In genomic region chr10:60377955-60378354, GRCh38 we compare ENCODE assay signal across 20 cellular contexts. TPM values are rescaled to one million over a fixed set of nuclear protein-coding genes. Genes with fewer than 3 reads are reported as not detected.
DNase-seq lines count a peak whose midpoint lies in the region; ATAC-seq, FAIRE-seq and TF ChIP-seq lines count a peak whose summit lies in the region.
"Had no signal": no experiment of that assay in that cellular context is flagged by ENCODE, and none has a peak within 500 bp of the region (broad histone marks: within the 10 kb centered on the region; RNA-seq: fewer than 3 reads in every experiment).

No MANE protein-coding gene starts in this region.

- H3K27ac ChIP-seq in PC-3 (ENCODE audit: low read length) (no peak overlapping the region), endothelial cell of umbilical vein (ENCODE audit: insufficient read depth, low read depth, low read length) (no peak overlapping the region), esophagus muscularis mucosa (replicated peaks in 1 of 4) (no peak overlapping the region)
- no peak overlapping the region for H3K27ac ChIP-seq in CD4-positive, alpha-beta T cell (ENCODE audit: low read depth, low read length)

- ATAC-seq in PC-3 (no peak), HG03045 (IDR thresholded peaks at IDR 0.05; ENCODE audit: unreplicated experiment) (no peak)
- no peak for ATAC-seq in CD4-positive, alpha-beta T cell (ENCODE audit: poor library complexity)
- ATAC-seq: activated CD4-positive, CD25-positive, alpha-beta regulatory T cell treated with anti-CD3 and anti-CD28 coated beads, Interleukin-2, amount 50 U/mL, for 24 hours; activated CD8-positive, alpha-beta memory T cell treated with anti-CD3 and anti-CD28 coated beads, Interleukin-2, amount 10 ng/mL, durations not matched to agents 7 days and 5 days; natural killer cell treated with Interleukin-12 subunit alpha and Interleukin-12 subunit beta and Interleukin-15 and Interleukin-18, amount 100 ng/mL, for 72 hours had no signal

- no peaks in the 10 kb centered on the region for H3K9me3 Mint-ChIP-seq in CD4-positive, alpha-beta T cell
- H3K9me3 Mint-ChIP-seq: activated T-helper 2 cell treated with anti-CD3 and anti-CD28 coated beads, Interferon-gamma antibody, Interleukin-2, Interleukin-4, amounts not matched to agents 10 μg/mL and 5 μg/mL and 100 μg/mL, durations not matched to agents 14 hours and 24 hours and 36 hours; natural killer cell treated with Interleukin-12 subunit alpha and Interleukin-12 subunit beta and Interleukin-15 and Interleukin-18, amount 100 ng/mL, for 72 hours had no signal

- no peaks in the 10 kb centered on the region for H3K9me1 ChIP-seq in endothelial cell of umbilical vein (replicated peaks; ENCODE audit: control insufficient read depth, extremely low read depth, insufficient read depth, low read length)

- TF ChIP-seq CTCF in PC-3 (conservative IDR thresholded peaks at IDR 0.05; ENCODE audit: low read depth, low read length), result no peak
- TF ChIP-seq CTCF in endothelial cell of umbilical vein (IDR thresholded peaks at IDR 0.05; ENCODE audit: extremely low read depth in 1 of 2, insufficient read depth in 1 of 2, low read depth in 1 of 2, low read length in 2 of 2), result no peak
- no peak for TF ChIP-seq CTCF in esophagus muscularis mucosa (IDR thresholded peaks at IDR 0.05)
- TF ChIP-seq CTCF in CD4-positive, alpha-beta T cell (IDR thresholded peaks at IDR 0.05), result no peak

- H4K20me1 ChIP-seq in PC-3 (ENCODE audit: low read length) (no peaks in the 10 kb centered on the region), endothelial cell of umbilical vein (replicated peaks; ENCODE audit: control insufficient read depth, extremely low read depth, insufficient read depth, low read length) (no peaks in the 10 kb centered on the region)

- H3K4me3 Mint-ChIP-seq in CD4-positive, alpha-beta T cell, result no peak overlapping the region
- H3K4me3 Mint-ChIP-seq: activated CD8-positive, alpha-beta memory T cell treated with anti-CD3 and anti-CD28 coated beads, Interleukin-2, amount 10 ng/mL, durations not matched to agents 7 days and 5 days; natural killer cell treated with Interleukin-12 subunit alpha and Interleukin-12 subunit beta and Interleukin-15 and Interleukin-18, amount 100 ng/mL, for 72 hours had no signal

- no peaks in the 10 kb centered on the region for H3K27me3 Mint-ChIP-seq in CD4-positive, alpha-beta T cell
- H3K27me3 Mint-ChIP-seq: activated CD8-positive, alpha-beta memory T cell treated with anti-CD3 and anti-CD28 coated beads, Interleukin-2, amount 10 ng/mL, durations not matched to agents 7 days and 5 days; natural killer cell treated with Interleukin-12 subunit alpha and Interleukin-12 subunit beta and Interleukin-15 and Interleukin-18, amount 100 ng/mL, for 72 hours; progenitor cell of endocrine pancreas had no signal

- H3K4me1 ChIP-seq in PC-3 (ENCODE audit: insufficient read depth, low read length), result peaks cover 35% of the 10 kb centered on the region
- no peaks in the 10 kb centered on the region for H3K4me1 ChIP-seq in endothelial cell of umbilical vein (ENCODE audit: control insufficient read depth, extremely low read depth, insufficient read depth, low read length)
- peaks cover 14% of the 10 kb centered on the region for H3K4me1 ChIP-seq in skeletal muscle satellite cell (ENCODE audit: control insufficient read depth, insufficient read depth, low read length)
- no peaks in the 10 kb centered on the region for H3K4me1 ChIP-seq in esophagus muscularis mucosa

- H3K36me3 Mint-ChIP-seq in CD4-positive, alpha-beta T cell (ENCODE audit: low read depth), result peaks cover 9% of the 10 kb centered on the region
- H3K36me3 Mint-ChIP-seq: activated CD8-positive, alpha-beta memory T cell treated with anti-CD3 and anti-CD28 coated beads, Interleukin-2, amount 10 ng/mL, durations not matched to agents 7 days and 5 days had no signal

- H3K9me3 ChIP-seq in PC-3 (ENCODE audit: low read length) (no peaks in the 10 kb centered on the region), endothelial cell of umbilical vein (replicated peaks; ENCODE audit: control insufficient read depth, insufficient read depth, low read length) (no peaks in the 10 kb centered on the region), skeletal muscle satellite cell (replicated peaks; ENCODE audit: low read length) (no peaks in the 10 kb centered on the region), esophagus muscularis mucosa (no peaks in the 10 kb centered on the region)
- H3K9me3 ChIP-seq in CD4-positive, alpha-beta T cell (ENCODE audit: control insufficient read depth, low read length), result no peaks in the 10 kb centered on the region

- POLR2A ChIA-PET in PC-3 (lab: Charles Lee; ENCODE audit: unreplicated experiment), result no interaction called here
- POLR2A ChIA-PET in endothelial cell of umbilical vein (lab: Charles Lee), result no interaction called here
- POLR2A ChIA-PET in CD4-positive, alpha-beta T cell (lab: Charles Lee), result no interaction called here

- H3K79me2 ChIP-seq in PC-3 (ENCODE audit: low read length) (no peaks in the 10 kb centered on the region), endothelial cell of umbilical vein (ENCODE audit: control insufficient read depth, insufficient read depth, low read length) (no peaks in the 10 kb centered on the region)

- no peaks in the 10 kb centered on the region for H3K9me2 ChIP-seq in PC-3 (replicated peaks; ENCODE audit: low read length)

- dilution Hi-C loops in endothelial cell of umbilical vein (cut with MboI; ENCODE audit: extremely low pct_ligation_motif_present, low sequenced_read_pairs), result no loop called here

- BruUV-seq in PC-3 (replicated peaks; lab: Mats Ljungman, UMichigan) (no TSS peak), endothelial cell of umbilical vein (replicated peaks; lab: Mats Ljungman, UMichigan) (no TSS peak)

- CTCF ChIA-PET in PC-3 (lab: Charles Lee), result no interaction called here
- CTCF ChIA-PET in endothelial cell of umbilical vein (lab: Charles Lee), result interaction anchor here (1.3 to 1.4 kb wide), 2 partner anchors 42 to 174 kb away, joined by 3 to 6 read pairs; no protein-coding TSS in a partner anchor
- CTCF ChIA-PET in CD4-positive, alpha-beta T cell (lab: Charles Lee), result no interaction called here

- intact Hi-C loops in PC-3 (cut with micrococcal nuclease), result no loop called here
- intact Hi-C loops in endothelial cell of umbilical vein (cut with micrococcal nuclease), result no loop called here
- intact Hi-C loops in esophagus muscularis mucosa (cut with DNase I), result no loop called here
- intact Hi-C loops in CD4-positive, alpha-beta T cell (cut with DNase I, micrococcal nuclease), result no loop called here

- FAIRE-seq in endothelial cell of umbilical vein (lab: Jason Lieb, UNC), result peak; percentile 59
- FAIRE-seq: GM19239 had no signal

- no peaks in the 10 kb centered on the region for H3K36me3 ChIP-seq in PC-3 (ENCODE audit: low read depth, low read length)
- no peaks in the 10 kb centered on the region for H3K36me3 ChIP-seq in endothelial cell of umbilical vein (ENCODE audit: control insufficient read depth in 2 of 2, extremely low read depth in 1 of 2, insufficient read depth in 2 of 2, low read length in 2 of 2)
- H3K36me3 ChIP-seq in skeletal muscle satellite cell (ENCODE audit: insufficient read depth, low read length), result no peaks in the 10 kb centered on the region
- H3K36me3 ChIP-seq in esophagus muscularis mucosa, result no peaks in the 10 kb centered on the region

- WGBS in esophagus muscularis mucosa, result 57% methylated on average over 1 of the region's 1 CpG

- H2AFZ ChIP-seq in PC-3 (ENCODE audit: low read length) (no peak overlapping the region), endothelial cell of umbilical vein (ENCODE audit: low read depth, low read length) (no peak overlapping the region)

- DNase-seq in ELR (ENCODE audit: low read depth), result peak; percentile 72
- peak; percentile 57 for DNase-seq in PC-3
- DNase-seq in endothelial cell of umbilical vein (ENCODE audit: low read depth, low spot score), result no peak
- DNase-seq in esophagus muscularis mucosa (ENCODE audit: extremely low spot score), result no peak
- no peak for DNase-seq in CD4-positive, alpha-beta T cell
- DNase-seq: activated CD8-positive, alpha-beta memory T cell treated with anti-CD3 and anti-CD28 coated beads, Interleukin-2, amount 10 ng/mL, durations not matched to agents 7 days and 5 days; caudate nucleus; effector CD4-positive, alpha-beta T cell; mesendoderm; NCI-H1436; NCI-H2171; OCI-M1; stimulated activated CD4-positive, alpha-beta T cell treated with anti-CD3 and anti-CD28 coated beads, Interleukin-4, amount 100 ng/mL, for 4 hours had no signal

- peak overlapping the region; percentile 7 for H3K4me2 ChIP-seq in PC-3 (ENCODE audit: low read length)
- no peak overlapping the region for H3K4me2 ChIP-seq in endothelial cell of umbilical vein (ENCODE audit: insufficient read depth, low read length)
- H3K4me2 ChIP-seq in skeletal muscle satellite cell (ENCODE audit: low read length), result no peak overlapping the region

- H3K27me3 ChIP-seq in PC-3 (ENCODE audit: low read length), result no peaks in the 10 kb centered on the region
- no peaks in the 10 kb centered on the region for H3K27me3 ChIP-seq in endothelial cell of umbilical vein (ENCODE audit: control insufficient read depth in 2 of 2, insufficient read depth in 2 of 2, low read length in 2 of 2)
- H3K27me3 ChIP-seq in skeletal muscle satellite cell (ENCODE audit: control insufficient read depth, insufficient read depth, low read length), result no peaks in the 10 kb centered on the region
- H3K27me3 ChIP-seq in esophagus muscularis mucosa, result no peaks in the 10 kb centered on the region
- H3K27me3 ChIP-seq in CD4-positive, alpha-beta T cell (ENCODE audit: control insufficient read depth, insufficient read depth, low read length), result no peaks in the 10 kb centered on the region

- no peak for TF ChIP-seq EP300 in esophagus muscularis mucosa (IDR thresholded peaks at IDR 0.05)

- peaks cover 32% of the 10 kb centered on the region for H3K4me1 Mint-ChIP-seq in CD4-positive, alpha-beta T cell (ENCODE audit: low read depth)
- H3K4me1 Mint-ChIP-seq: activated CD8-positive, alpha-beta memory T cell treated with anti-CD3 and anti-CD28 coated beads, Interleukin-2, amount 10 ng/mL, durations not matched to agents 7 days and 5 days had no signal

- H3F3A ChIP-seq in PC-3 (ENCODE audit: low read length, unreplicated experiment), result no peaks in the 10 kb centered on the region

- H3K4me3 ChIP-seq in PC-3 (ENCODE audit: low read length) (no peak overlapping the region), endothelial cell of umbilical vein (replicated peaks in 1 of 3; ENCODE audit: insufficient read depth in 1 of 3, low read depth in 1 of 3, low read length in 3 of 3) (no peak overlapping the region), skeletal muscle satellite cell (ENCODE audit: low read length) (no peak overlapping the region), esophagus muscularis mucosa (no peak overlapping the region)

- H3K9ac ChIP-seq in PC-3 (ENCODE audit: low read length) (no peak overlapping the region), endothelial cell of umbilical vein (replicated peaks; ENCODE audit: extremely low read depth, insufficient read depth, low read length) (no peak overlapping the region), skeletal muscle satellite cell (ENCODE audit: low read depth, low read length) (peak overlapping the region; percentile 20)

- H3K27ac Mint-ChIP-seq in CD4-positive, alpha-beta T cell, result no peak overlapping the region
- H3K27ac Mint-ChIP-seq: activated CD8-positive, alpha-beta memory T cell treated with anti-CD3 and anti-CD28 coated beads, Interleukin-2, amount 10 ng/mL, durations not matched to agents 7 days and 5 days; activated T-helper 2 cell treated with anti-CD3 and anti-CD28 coated beads, Interferon-gamma antibody, Interleukin-2, Interleukin-4, amounts not matched to agents 10 μg/mL and 5 μg/mL and 100 μg/mL, durations not matched to agents 14 hours and 24 hours and 36 hours; natural killer cell treated with Interleukin-12 subunit alpha and Interleukin-12 subunit beta and Interleukin-15 and Interleukin-18, amount 100 ng/mL, for 72 hours; progenitor cell of endocrine pancreas had no signal

- no peak for TF ChIP-seq POLR2A in endothelial cell of umbilical vein (IDR thresholded peaks at IDR 0.05; ENCODE audit: low read depth, low read length)
- no peak for TF ChIP-seq POLR2A in esophagus muscularis mucosa (IDR thresholded peaks at IDR 0.05; ENCODE audit: low read depth)

RNA-seq across cellular contexts. Expression of gene ANK3, which starts 11.7 kb away (rescaled TPM):
- total RNA-seq in PC-3 (2014; rRNA removed) (29.5 and 33.6 TPM in 2 replicates), endothelial cell of umbilical vein (5.4 and 8.5 TPM in 2 replicates), esophagus muscularis mucosa (10 to 100 TPM; 25.5 to 44.9 (median 26.6) TPM)
- 0.67 and 0.88 TPM in 2 replicates for polyA plus RNA-seq in endothelial cell of umbilical vein
- polyA plus RNA-seq in endothelial cell of umbilical vein (2011; cell fraction: cytosol; rRNA removed), result 2.3 TPM in 2 replicates
- 4.2 and 5.1 TPM in 2 replicates for polyA plus RNA-seq in endothelial cell of umbilical vein (2011; cell fraction: nucleus; rRNA removed)
- polyA plus RNA-seq in endothelial cell of umbilical vein (2012), result 4.6 and 5.7 TPM in 2 replicates
- polyA minus RNA-seq in endothelial cell of umbilical vein, result 6.1 and 11.5 TPM in 2 replicates
- polyA minus RNA-seq in endothelial cell of umbilical vein (2011; cell fraction: cytosol; rRNA and poly(A)+ RNA removed), result 5.5 TPM
- polyA minus RNA-seq in endothelial cell of umbilical vein (2011; cell fraction: nucleus; rRNA and poly(A)+ RNA removed), result 11.9 and 19.9 TPM in 2 replicates
- 1.3 and 5.3 TPM in 2 replicates for total RNA-seq in skeletal muscle satellite cell (2012; rRNA removed)
- 10 to 100 TPM; 60.5 to 61.9 TPM for total RNA-seq in CD4-positive, alpha-beta T cell

Comparison
In these comparisons a context has a peak if more than half of its experiments do, and no peak if none do; other contexts are left out.
1. DNase-seq: peak in ELR (single experiment) and PC-3 (single experiment); none in endothelial cell of umbilical vein (single experiment), esophagus muscularis mucosa (single experiment) and CD4-positive, alpha-beta T cell (0 of 10).